In the genomic region with DNA sequence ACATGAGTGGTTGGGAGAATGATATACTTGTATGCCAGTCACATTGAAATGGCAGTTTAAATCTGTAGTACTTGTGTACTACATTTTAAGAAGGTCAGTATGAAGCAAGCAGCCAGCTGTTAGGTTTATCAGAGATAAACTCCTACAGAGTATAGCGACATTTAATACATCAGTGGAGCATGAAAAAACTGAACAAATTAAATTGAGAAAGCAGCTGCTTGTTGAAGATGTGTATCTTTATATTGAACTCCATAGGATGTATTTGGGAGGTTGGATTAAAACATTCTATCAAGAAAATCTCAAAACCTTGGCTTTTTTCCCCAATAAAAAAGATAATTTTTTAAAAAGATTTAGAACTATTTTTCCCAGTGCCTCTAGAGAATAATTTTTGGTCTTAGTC, we compare ENCODE assay signal across 17 cellular contexts.
"Had no signal": no experiment of that assay in that cellular context is flagged by ENCODE, and none has a peak within 500 bp of the region (broad histone marks: within the 10 kb centered on the region; RNA-seq: fewer than 3 reads in every experiment).

No MANE protein-coding gene starts in this region.

- H3K4me3 ChIP-seq: esophagus muscularis mucosa, gastrocnemius medialis, heart right ventricle, sigmoid colon had no signal

- H3K27me3 ChIP-seq: esophagus muscularis mucosa, gastrocnemius medialis, heart right ventricle, neutrophil, sigmoid colon had no signal

- H3K4me1 ChIP-seq: esophagus muscularis mucosa, gastrocnemius medialis, sigmoid colon had no signal

- H3K9me3 Mint-ChIP-seq: dendritic cell treated with granulocyte-macrophage colony-stimulating factor and Interleukin-4, amounts not matched to agents 40 ng/mL and 50 ng/mL, for 4 days; effector memory CD8-positive, alpha-beta T cell had no signal

- H3K27me3 Mint-ChIP-seq: dendritic cell treated with granulocyte-macrophage colony-stimulating factor and Interleukin-4, amounts not matched to agents 40 ng/mL and 50 ng/mL, for 4 days; effector memory CD8-positive, alpha-beta T cell; naive thymus-derived CD4-positive, alpha-beta T cell had no signal

- ATAC-seq: effector memory CD8-positive, alpha-beta T cell; gastrocnemius medialis; heart right ventricle; naive thymus-derived CD4-positive, alpha-beta T cell had no signal

- H3K36me3 ChIP-seq: neutrophil had no signal

- H3K9me3 ChIP-seq: esophagus muscularis mucosa, neutrophil, sigmoid colon had no signal

- DNase-seq: effector memory CD8-positive, alpha-beta T cell; gastrocnemius medialis; heart right ventricle; hypothalamus; kidney glomerular epithelial cell; mesendoderm; naive thymus-derived CD4-positive, alpha-beta T cell; posterior cingulate gyrus; sigmoid colon; small intestine; stimulated activated CD4-positive, alpha-beta T cell treated with anti-CD3 and anti-CD28 coated beads, Interleukin-12 subunit alpha, Interleukin-12 subunit beta, amount 100 ng/mL, for 4 hours; stimulated activated naive CD4-positive, alpha-beta T cell treated with Interleukin-2 at 50 U/mL for 16 hours; trophoblast cell had no signal

- H3K27ac Mint-ChIP-seq: dendritic cell treated with granulocyte-macrophage colony-stimulating factor and Interleukin-4, amounts not matched to agents 40 ng/mL and 50 ng/mL, for 4 days; effector memory CD8-positive, alpha-beta T cell; naive thymus-derived CD4-positive, alpha-beta T cell had no signal

- H3K4me3 Mint-ChIP-seq: dendritic cell treated with granulocyte-macrophage colony-stimulating factor and Interleukin-4, amounts not matched to agents 40 ng/mL and 50 ng/mL, for 4 days; effector memory CD8-positive, alpha-beta T cell; naive thymus-derived CD4-positive, alpha-beta T cell had no signal

- H3K27ac ChIP-seq: epithelial cell of prostate, esophagus muscularis mucosa, gastrocnemius medialis, heart right ventricle, neutrophil, sigmoid colon had no signal
